19 cellular contexts compared by ENCODE assay signal in genomic region chr3:117567903-117568302, GRCh38.
"Had no signal": no experiment of that assay in that cellular context is flagged by ENCODE, and none has a peak within 500 bp of the region (broad histone marks: within the 10 kb centered on the region; RNA-seq: fewer than 3 reads in every experiment).

No MANE protein-coding gene starts in this region.

- H3K36me3 ChIP-seq: heart right ventricle, spleen, tibial nerve had no signal

- H3K4me3 ChIP-seq: dorsolateral prefrontal cortex, heart right ventricle, mucosa of descending colon, spleen, testis, tibial nerve had no signal

- H3K4me1 ChIP-seq: spleen, testis, tibial nerve had no signal

- ATAC-seq: heart right ventricle; mucosa of descending colon; naive thymus-derived CD8-positive, alpha-beta T cell; sciatic nerve; stimulated activated naive B cell treated with anti-CD40 and anti-IgM and Interleukin-4, amounts not matched to agents 10 μg/mL and 1 μg/mL and 100 μg/mL, for 72 hours; stimulated activated naive CD8-positive, alpha-beta T cell treated with anti-CD3 and anti-CD28 coated beads, Interleukin-15, amount 100 ng/mL, for 72 hours had no signal

- H3K9me3 ChIP-seq: heart right ventricle, mucosa of descending colon, spleen, testis, tibial nerve had no signal

- DNase-seq: cortex of kidney; dorsolateral prefrontal cortex; effector CD8-positive, alpha-beta T cell; foreskin melanocyte; heart right ventricle; kidney glomerular epithelial cell; mammary epithelial cell; mucosa of descending colon; naive thymus-derived CD8-positive, alpha-beta T cell; posterior cingulate gyrus; spleen; stimulated activated CD4-positive, alpha-beta T cell treated with anti-CD3 and anti-CD28 coated beads, Interleukin-15, amount 100 ng/mL, for 24 hours; stimulated activated CD4-positive, alpha-beta T cell treated with anti-CD3 and anti-CD28 coated beads, Interleukin-1b, Interleukin-23, amount 100 ng/mL, for 48 hours; stimulated activated CD4-positive, alpha-beta T cell treated with anti-CD3 and anti-CD28 coated beads, Interleukin-4, amount 100 ng/mL, for 24 hours; stimulated activated naive B cell treated with anti-CD40 and anti-IgM and Interleukin-4, amounts not matched to agents 10 μg/mL and 1 μg/mL and 100 μg/mL, for 72 hours; stimulated activated naive CD8-positive, alpha-beta T cell treated with anti-CD3 and anti-CD28 coated beads, Interleukin-15, amount 100 ng/mL, for 72 hours; testis had no signal

- H3K4me3 Mint-ChIP-seq: naive thymus-derived CD8-positive, alpha-beta T cell; stimulated activated naive B cell treated with anti-CD40 and anti-IgM and Interleukin-4, amounts not matched to agents 10 μg/mL and 1 μg/mL and 100 μg/mL, for 72 hours; stimulated activated naive CD8-positive, alpha-beta T cell treated with anti-CD3 and anti-CD28 coated beads, Interleukin-15, amount 100 ng/mL, for 72 hours had no signal

- H3K27ac Mint-ChIP-seq: naive thymus-derived CD8-positive, alpha-beta T cell; stimulated activated naive B cell treated with anti-CD40 and anti-IgM and Interleukin-4, amounts not matched to agents 10 μg/mL and 1 μg/mL and 100 μg/mL, for 72 hours had no signal

- H3K4me1 Mint-ChIP-seq: naive thymus-derived CD8-positive, alpha-beta T cell; stimulated activated naive B cell treated with anti-CD40 and anti-IgM and Interleukin-4, amounts not matched to agents 10 μg/mL and 1 μg/mL and 100 μg/mL, for 72 hours; stimulated activated naive CD8-positive, alpha-beta T cell treated with anti-CD3 and anti-CD28 coated beads, Interleukin-15, amount 100 ng/mL, for 72 hours had no signal

- H3K27me3 ChIP-seq: dorsolateral prefrontal cortex, spleen, testis, tibial nerve had no signal

- H3K36me3 Mint-ChIP-seq: naive thymus-derived CD8-positive, alpha-beta T cell; stimulated activated naive B cell treated with anti-CD40 and anti-IgM and Interleukin-4, amounts not matched to agents 10 μg/mL and 1 μg/mL and 100 μg/mL, for 72 hours had no signal
